29 cellular contexts compared by ENCODE assay signal in the genomic region with DNA sequence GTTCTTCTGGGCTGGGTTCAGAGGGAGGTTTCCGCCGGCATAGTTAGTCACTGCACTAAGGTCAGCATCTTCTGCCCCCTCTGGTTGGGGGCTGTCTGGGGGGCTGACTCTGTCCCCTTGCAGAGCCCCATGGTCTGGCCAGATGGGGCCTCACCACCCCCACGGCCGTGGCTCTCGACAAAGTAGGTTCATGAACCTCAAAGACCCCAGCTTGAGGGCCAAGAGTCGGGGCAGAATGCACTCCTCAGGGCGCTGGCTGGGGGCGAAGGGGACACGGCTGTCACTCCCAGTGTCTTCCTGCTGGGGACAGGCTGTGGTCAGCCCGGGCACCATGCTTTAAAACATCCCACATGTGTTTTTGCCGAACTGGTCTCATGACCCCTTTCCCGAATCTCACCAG. TPM values are rescaled to one million over a fixed set of nuclear protein-coding genes. Genes with fewer than 3 reads are reported as not detected.
"Had no signal": no experiment of that assay in that cellular context is flagged by ENCODE, and none has a peak within 500 bp of the region (broad histone marks: within the 10 kb centered on the region; RNA-seq: fewer than 3 reads in every experiment).

No MANE protein-coding gene starts in this region.

- ATAC-seq: activated CD4-positive, alpha-beta T cell treated with anti-CD3 and anti-CD28 coated beads for 36 hours; activated naive CD4-positive, alpha-beta T cell treated with anti-CD3 and anti-CD28 coated beads, Interleukin-2, amount 50 U/mL, for 72 hours; activated T-helper 17 cell treated with anti-CD3 and anti-CD28 coated beads, Interleukin-2, amount 50 U/mL, for 72 hours; left colon; lower lobe of right lung; mucosa of descending colon; stimulated activated memory B cell treated with anti-CD40 and anti-IgM and Interleukin-4, amounts not matched to agents 10 μg/mL and 1 μg/mL and 100 μg/mL, for 72 hours had no signal

- H3K36me3 ChIP-seq: brain microvascular endothelial cell, colonic mucosa, esophagus muscularis mucosa, lower lobe of right lung, neural progenitor cell, suprapubic skin, vagina had no signal

- H3K27ac ChIP-seq: brain microvascular endothelial cell, colonic mucosa, lower lobe of right lung, neural progenitor cell, stomach, suprapubic skin, vagina had no signal

- H3K36me3 Mint-ChIP-seq: activated naive CD4-positive, alpha-beta T cell treated with anti-CD3 and anti-CD28 coated beads, Interleukin-2, amount 50 U/mL, for 72 hours; neural progenitor cell; stimulated activated memory B cell treated with anti-CD40 and anti-IgM and Interleukin-4, amounts not matched to agents 10 μg/mL and 1 μg/mL and 100 μg/mL, for 72 hours had no signal

- H3K27me3 ChIP-seq: brain microvascular endothelial cell, colonic mucosa, neural progenitor cell, vagina had no signal

- H2AFZ ChIP-seq: neural progenitor cell had no signal

- DNase-seq: activated B cell treated with CpG ODN at 0.5 μM for 24 hours; activated CD4-positive, alpha-beta T cell treated with anti-CD3 and anti-CD28 coated beads for 36 hours; activated CD4-positive, alpha-beta T cell treated with anti-CD3 and anti-CD28 coated beads, Interleukin-2, amount 50 U/mL, for 4 hours; activated CD8-positive, alpha-beta memory T cell treated with anti-CD3 and anti-CD28 coated beads for 24 hours; activated CD8-positive, alpha-beta memory T cell treated with anti-CD3 and anti-CD28 coated beads, Interleukin-2, amount 50 U/mL, for 4 hours; activated T-cell treated with anti-CD3 and anti-CD28 coated beads, Interleukin-2, amount 50 U/mL, for 24 hours; colonic mucosa; islet precursor cell; left colon; lower lobe of right lung; mesendoderm; stimulated activated CD4-positive, alpha-beta T cell treated with anti-CD3 and anti-CD28 coated beads, Interleukin-15, amount 100 ng/mL, for 24 hours; stomach; T1000; trophoblast cell had no signal

- H3K9me3 Mint-ChIP-seq: activated B cell treated with CpG ODN at 0.5 μM for 24 hours; activated naive CD4-positive, alpha-beta T cell treated with anti-CD3 and anti-CD28 coated beads, Interleukin-2, amount 50 U/mL, for 72 hours; activated T-cell treated with anti-CD3 and anti-CD28 coated beads, Interleukin-2, amount 50 U/mL, for 24 hours; activated T-helper 17 cell treated with anti-CD3 and anti-CD28 coated beads, Interleukin-2, amount 50 U/mL, for 72 hours; central memory CD8-positive, alpha-beta T cell; stimulated activated memory B cell treated with anti-CD40 and anti-IgM and Interleukin-4, amounts not matched to agents 10 μg/mL and 1 μg/mL and 100 μg/mL, for 72 hours had no signal

- H3K9me3 ChIP-seq: colonic mucosa, esophagus muscularis mucosa, lower lobe of right lung, mucosa of descending colon, stomach, suprapubic skin, vagina had no signal

- H3K4me2 ChIP-seq: neural progenitor cell had no signal

- H3K27ac Mint-ChIP-seq: activated B cell treated with CpG ODN at 0.5 μM for 24 hours; activated CD4-positive, alpha-beta T cell treated with anti-CD3 and anti-CD28 coated beads for 36 hours; activated naive CD4-positive, alpha-beta T cell treated with anti-CD3 and anti-CD28 coated beads, Interleukin-2, amount 50 U/mL, for 72 hours; activated T-cell treated with anti-CD3 and anti-CD28 coated beads, Interleukin-2, amount 50 U/mL, for 24 hours; activated T-helper 17 cell treated with anti-CD3 and anti-CD28 coated beads, Interleukin-2, amount 50 U/mL, for 72 hours; neural progenitor cell; progenitor cell of endocrine pancreas; stimulated activated memory B cell treated with anti-CD40 and anti-IgM and Interleukin-4, amounts not matched to agents 10 μg/mL and 1 μg/mL and 100 μg/mL, for 72 hours had no signal

- H3K4me1 ChIP-seq: colonic mucosa, lower lobe of right lung, stomach, suprapubic skin had no signal

- H3K4me1 Mint-ChIP-seq: activated B cell treated with CpG ODN at 0.5 μM for 24 hours; activated CD4-positive, alpha-beta T cell treated with anti-CD3 and anti-CD28 coated beads for 36 hours; activated T-helper 17 cell treated with anti-CD3 and anti-CD28 coated beads, Interleukin-2, amount 50 U/mL, for 72 hours; central memory CD8-positive, alpha-beta T cell; stimulated activated memory B cell treated with anti-CD40 and anti-IgM and Interleukin-4, amounts not matched to agents 10 μg/mL and 1 μg/mL and 100 μg/mL, for 72 hours had no signal

- H3K4me3 ChIP-seq: colonic mucosa, esophagus muscularis mucosa, lower lobe of right lung, mucosa of descending colon, neural progenitor cell, skin epidermis, stomach, suprapubic skin, vagina had no signal

- H3K4me3 Mint-ChIP-seq: activated B cell treated with CpG ODN at 0.5 μM for 24 hours; activated CD4-positive, alpha-beta T cell treated with anti-CD3 and anti-CD28 coated beads for 36 hours; activated T-cell treated with anti-CD3 and anti-CD28 coated beads, Interleukin-2, amount 50 U/mL, for 24 hours; activated T-helper 17 cell treated with anti-CD3 and anti-CD28 coated beads, Interleukin-2, amount 50 U/mL, for 72 hours; central memory CD8-positive, alpha-beta T cell; neural progenitor cell; stimulated activated memory B cell treated with anti-CD40 and anti-IgM and Interleukin-4, amounts not matched to agents 10 μg/mL and 1 μg/mL and 100 μg/mL, for 72 hours had no signal

RNA-seq across cellular contexts. Expression of a gene that starts 20.8 kb away (rescaled TPM):
- total RNA-seq: activated B cell treated with CpG ODN at 0.5 μM for 24 hours; activated CD4-positive, alpha-beta T cell treated with anti-CD3 and anti-CD28 coated beads for 36 hours; osteocyte; T-helper 1 cell treated with Interleukin-12 subunit alpha and Interleukin-12 subunit beta and Interleukin-4 antibody, amounts not matched to agents 30 ng/mL and 1 ng/mL, for 36 hours had no signal
